Comparison of ENCODE assay signal across 18 cellular contexts in the genomic region with DNA sequence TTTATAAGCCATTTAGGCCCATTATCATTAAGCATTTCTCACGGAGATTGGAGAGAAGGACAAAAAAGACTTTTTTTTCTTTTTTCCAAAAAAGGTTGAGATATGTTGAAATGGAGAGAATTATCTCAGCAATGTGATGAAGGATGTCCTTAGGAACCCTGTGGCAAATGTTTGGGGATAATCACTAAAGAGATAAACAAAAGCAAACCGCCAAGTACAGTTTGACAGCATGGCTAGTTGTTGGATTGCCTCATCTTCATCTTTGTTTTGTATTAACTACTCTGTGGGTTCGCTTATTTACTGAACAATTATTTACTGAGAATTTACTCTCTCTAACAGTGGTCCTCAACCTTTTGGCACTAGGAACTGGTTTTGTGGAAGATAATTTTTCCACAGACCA.
DNase-seq lines count a peak whose midpoint lies in the region; FAIRE-seq and TF ChIP-seq lines count a peak whose summit lies in the region.
"Had no signal": no experiment of that assay in that cellular context is flagged by ENCODE, and none has a peak within 500 bp of the region (broad histone marks: within the 10 kb centered on the region; RNA-seq: fewer than 3 reads in every experiment).

No MANE protein-coding gene starts in this region.

- no peaks in the 10 kb centered on the region for H3K27me3 Mint-ChIP-seq in H9 (ENCODE audit: low read depth)
- no peaks in the 10 kb centered on the region for H3K27me3 Mint-ChIP-seq in astrocyte (ENCODE audit: low read depth, unreplicated experiment)
- peaks cover 2% of the 10 kb centered on the region for H3K27me3 Mint-ChIP-seq in neural progenitor cell (ENCODE audit: insufficient read depth, low read depth)
- H3K27me3 Mint-ChIP-seq: CD4-positive, alpha-beta T cell had no signal

- H2BK15ac ChIP-seq in H9 (ENCODE audit: low read depth, low read length) = no peak overlapping the region
- H2BK15ac ChIP-seq in mesendoderm (replicated peaks; ENCODE audit: low read depth) = no peak overlapping the region

- no peak overlapping the region for H3K4ac ChIP-seq in H9 (ENCODE audit: low read depth, low read length)
- no peak overlapping the region for H3K4ac ChIP-seq in mesendoderm (ENCODE audit: low read depth, low read length)

- H3K9me3 ChIP-seq in H9 (ENCODE audit: control insufficient read depth, low read depth, low read length) (no peaks in the 10 kb centered on the region), astrocyte (ENCODE audit: insufficient read depth, low read depth, low read length) (no peaks in the 10 kb centered on the region), neural progenitor cell (ENCODE audit: low read depth) (no peaks in the 10 kb centered on the region)
- H3K9me3 ChIP-seq: Caco-2 had no signal

- peaks cover 4% of the 10 kb centered on the region for H3F3A ChIP-seq in neural progenitor cell (ENCODE audit: low read depth)

- H2AK5ac ChIP-seq in H9 (ENCODE audit: insufficient read length, low read length) (no peak overlapping the region), mesendoderm (ENCODE audit: low read length) (no peak overlapping the region)

- DNase-seq in H9 (no peak), astrocyte (ENCODE audit: low read depth) (no peak), fibroblast of villous mesenchyme (ENCODE audit: low read depth) (peak; percentile 81), mesendoderm (peak; percentile 55), activated T-cell treated with anti-CD3 and anti-CD28 coated beads for 4 hours (no peak), medulla oblongata (ENCODE audit: extremely low spot score) (no peak), neural progenitor cell (ENCODE audit: low spot score) (no peak)
- DNase-seq in stimulated activated CD4-positive, alpha-beta T cell treated with anti-CD3 and anti-CD28 coated beads, Interleukin-12 subunit alpha, Interleukin-12 subunit beta, amount 100 ng/mL, for 4 hours = no peak
- DNase-seq: CD4-positive, alpha-beta T cell; NCI-H1105 treated with DMSO at 0.1 percent for 48 hours; NCI-H1694 treated with DMSO at 0.1 percent for 48 hours; NCI-H510A; NCI-H748 treated with DMSO at 0.1 percent for 48 hours; SHP77 had no signal

- H3K4me3 Mint-ChIP-seq in H9 = no peak overlapping the region
- H3K4me3 Mint-ChIP-seq in astrocyte (ENCODE audit: unreplicated experiment) = no peak overlapping the region
- H3K4me3 Mint-ChIP-seq in neural progenitor cell = no peak overlapping the region
- H3K4me3 Mint-ChIP-seq: CD4-positive, alpha-beta T cell had no signal

- FAIRE-seq in astrocyte (lab: Jason Lieb, UNC) = peak; percentile 65
- FAIRE-seq: A204.1, HTR-8/SVneo had no signal

- H3K4me1 Mint-ChIP-seq in H9 (peaks cover 5 to 10% of the 10 kb centered on the region in 2 experiments; a peak in 2 of 4 replicates), astrocyte (ENCODE audit: low read depth, unreplicated experiment) (peaks cover 17% of the 10 kb centered on the region), neural progenitor cell (no peaks in the 10 kb centered on the region)

- no peak overlapping the region for H4K91ac ChIP-seq in H9 (ENCODE audit: insufficient read length, low read depth, low read length)

- no peaks in the 10 kb centered on the region for H3K23me2 ChIP-seq in H9 (ENCODE audit: insufficient read length, low read depth, low read length, poor library complexity, severe bottlenecking)

- H2AFZ ChIP-seq in H9 (ENCODE audit: low read length) = no peak overlapping the region
- H2AFZ ChIP-seq in astrocyte (ENCODE audit: low read depth, low read length) = no peak overlapping the region
- H2AFZ ChIP-seq in neural progenitor cell (replicated peaks) = no peak overlapping the region

- no peak overlapping the region for H3T11ph ChIP-seq in H9 (ENCODE audit: low read length)

- no peak overlapping the region for H3K14ac ChIP-seq in H9 (ENCODE audit: insufficient read depth, low read length)

- H3K4me1 ChIP-seq in H9 (ENCODE audit: insufficient read depth, low read length) = no peaks in the 10 kb centered on the region
- no peaks in the 10 kb centered on the region for H3K4me1 ChIP-seq in astrocyte (ENCODE audit: insufficient read depth, low read length)
- H3K4me1 ChIP-seq in mesendoderm (ENCODE audit: control insufficient read depth, low read depth, low read length) = no peaks in the 10 kb centered on the region
- H3K4me1 ChIP-seq in neural progenitor cell = no peaks in the 10 kb centered on the region

- H4K8ac ChIP-seq in H9 (replicated peaks; ENCODE audit: insufficient read length, low read depth, low read length) = no peak overlapping the region
- no peak overlapping the region for H4K8ac ChIP-seq in mesendoderm (ENCODE audit: low read depth, low read length)

- TF ChIP-seq CTCF in H9 (conservative IDR thresholded peaks at IDR 0.05) = no peak
- no peak for TF ChIP-seq CTCF in astrocyte (IDR thresholded peaks at IDR 0.05; ENCODE audit: insufficient read depth, low read depth, low read length)
- TF ChIP-seq CTCF in fibroblast of villous mesenchyme (IDR thresholded peaks at IDR 0.05; ENCODE audit: insufficient read depth, low read depth, low read length) = no peak
- TF ChIP-seq CTCF in neural progenitor cell (IDR thresholded peaks at IDR 0.05) = no peak

- peak overlapping the region in 2 of 3 experiments; percentile 23 to 47; a peak in 2 of 7 replicates for H3K27ac Mint-ChIP-seq in H9
- peak overlapping the region; percentile 91 for H3K27ac Mint-ChIP-seq in astrocyte (ENCODE audit: unreplicated experiment)
- no peak overlapping the region for H3K27ac Mint-ChIP-seq in neural progenitor cell
- H3K27ac Mint-ChIP-seq: CD4-positive, alpha-beta T cell had no signal

- H3K9ac ChIP-seq in H9 (ENCODE audit: extremely low read depth, insufficient read length, low read length) = no peak overlapping the region
- H3K9ac ChIP-seq in astrocyte (ENCODE audit: low read length) = no peak overlapping the region
- no peak overlapping the region for H3K9ac ChIP-seq in mesendoderm (ENCODE audit: low read length)
- no peak overlapping the region for H3K9ac ChIP-seq in neural progenitor cell

- H3K27ac ChIP-seq in H9 (ENCODE audit: insufficient read length, low read depth, low read length) (no peak overlapping the region), astrocyte (ENCODE audit: low read depth, low read length) (no peak overlapping the region), mesendoderm (ENCODE audit: low read depth, low read length) (no peak overlapping the region), neural progenitor cell (no peak overlapping the region)
- H3K27ac ChIP-seq: HL-60 had no signal

- H3K79me1 ChIP-seq in H9 (ENCODE audit: insufficient read depth, low read depth, low read length, poor library complexity, severe bottlenecking) (no peaks in the 10 kb centered on the region), mesendoderm (ENCODE audit: low read length) (no peaks in the 10 kb centered on the region)

- no peak overlapping the region for H3K4me3 ChIP-seq in astrocyte (ENCODE audit: insufficient read depth, low read depth, low read length)
- H3K4me3 ChIP-seq in fibroblast of villous mesenchyme (ENCODE audit: low read depth, low read length) = no peak overlapping the region
- H3K4me3 ChIP-seq in mesendoderm (ENCODE audit: low read length) = no peak overlapping the region
- no peak overlapping the region for H3K4me3 ChIP-seq in neural progenitor cell

- H3K36me3 Mint-ChIP-seq in H9 (ENCODE audit: insufficient read depth in 1 of 3, low read depth in 3 of 3) (peaks cover 0 to 16% (median 11%) of the 10 kb centered on the region in 3 experiments; a peak in 4 of 7 replicates), astrocyte (ENCODE audit: low read depth, unreplicated experiment) (peaks cover 4% of the 10 kb centered on the region), neural progenitor cell (peaks cover 18% of the 10 kb centered on the region)

- no CpG with 5 or more reads among the region's 3 CpGs for WGBS in H9 (ENCODE audit: extremely low coverage, insufficient read length, low lambda C conversion rate)
- no CpG with 5 or more reads among the region's 3 CpGs for WGBS in mesendoderm (ENCODE audit: extremely low coverage, insufficient coverage, low lambda C conversion rate)

- H3K9me3 Mint-ChIP-seq in H9 (no peaks in the 10 kb centered on the region), astrocyte (ENCODE audit: unreplicated experiment) (no peaks in the 10 kb centered on the region), neural progenitor cell (no peaks in the 10 kb centered on the region)
- H3K9me3 Mint-ChIP-seq: CD4-positive, alpha-beta T cell had no signal

- H3K23ac ChIP-seq in H9 (ENCODE audit: insufficient read length, low read depth, low read length) (no peak overlapping the region), mesendoderm (ENCODE audit: low read length) (no peak overlapping the region)

- H2BK5ac ChIP-seq in H9 (ENCODE audit: insufficient read length, low read length) = no peak overlapping the region
- no peak overlapping the region for H2BK5ac ChIP-seq in mesendoderm (ENCODE audit: low read length)

- H3K4me2 ChIP-seq in H9 (ENCODE audit: insufficient read depth, insufficient read length, low read length) (no peak overlapping the region), astrocyte (ENCODE audit: low read length) (no peak overlapping the region), mesendoderm (ENCODE audit: low read length) (no peak overlapping the region), neural progenitor cell (no peak overlapping the region)

- H3K79me2 ChIP-seq in H9 (ENCODE audit: insufficient read depth, low read length) = no peaks in the 10 kb centered on the region; the same call in 1 of the 2 replicates
- no peaks in the 10 kb centered on the region for H3K79me2 ChIP-seq in astrocyte (ENCODE audit: insufficient read depth, low read length)
- no peaks in the 10 kb centered on the region for H3K79me2 ChIP-seq in mesendoderm (ENCODE audit: control insufficient read depth, insufficient read depth, low read length)
- H3K79me2 ChIP-seq in neural progenitor cell (ENCODE audit: low read depth) = no peaks in the 10 kb centered on the region

- no peaks in the 10 kb centered on the region for H3K27me3 ChIP-seq in H9 (ENCODE audit: insufficient read depth, low read length)
- no peaks in the 10 kb centered on the region for H3K27me3 ChIP-seq in astrocyte (ENCODE audit: insufficient read depth, low read length)
- no peaks in the 10 kb centered on the region for H3K27me3 ChIP-seq in mesendoderm (ENCODE audit: insufficient read depth, low read length, poor library complexity)
- H3K27me3 ChIP-seq in neural progenitor cell = no peaks in the 10 kb centered on the region

- H2BK120ac ChIP-seq in H9 (ENCODE audit: low read depth, low read length, poor library complexity, severe bottlenecking) (no peak overlapping the region), mesendoderm (ENCODE audit: low read depth, low read length) (no peak overlapping the region)

- no peak overlapping the region for H2BK20ac ChIP-seq in H9 (ENCODE audit: low read depth, low read length, poor library complexity, severe bottlenecking)

- H3K36me3 ChIP-seq in astrocyte (ENCODE audit: insufficient read depth, low read length) (peaks cover 4% of the 10 kb centered on the region), mesendoderm (ENCODE audit: control insufficient read depth, insufficient read depth, low read length) (no peaks in the 10 kb centered on the region), neural progenitor cell (peaks cover 4% of the 10 kb centered on the region)

- H4K20me1 ChIP-seq in H9 (ENCODE audit: control insufficient read depth, insufficient read depth, insufficient read length) (no peaks in the 10 kb centered on the region), astrocyte (ENCODE audit: insufficient read depth, low read length) (no peaks in the 10 kb centered on the region), neural progenitor cell (ENCODE audit: low read depth) (no peaks in the 10 kb centered on the region)

- H2BK12ac ChIP-seq in H9 (ENCODE audit: insufficient read length, low read depth, low read length) = no peak overlapping the region

- no peak overlapping the region for H3K18ac ChIP-seq in H9 (ENCODE audit: insufficient read length, low read depth, low read length)
- no peak overlapping the region for H3K18ac ChIP-seq in mesendoderm (ENCODE audit: low read length)

- H4K5ac ChIP-seq in H9 (ENCODE audit: insufficient read length, low read depth, low read length) = no peak overlapping the region
- no peak overlapping the region for H4K5ac ChIP-seq in mesendoderm (ENCODE audit: low read length)

- H3K56ac ChIP-seq in H9 (ENCODE audit: insufficient read length, low read depth, low read length) (no peak overlapping the region), mesendoderm (ENCODE audit: low read length) (no peak overlapping the region)

Comparison
In these comparisons a context has a peak if more than half of its experiments do, and no peak if none do; other contexts are left out.
1. DNase-seq: peak in fibroblast of villous mesenchyme (single experiment) and mesendoderm (single experiment); none in H9 (single experiment), astrocyte (single experiment), activated T-cell treated with anti-CD3 and anti-CD28 coated beads for 4 hours (single experiment), medulla oblongata (single experiment), stimulated activated CD4-positive, alpha-beta T cell treated with anti-CD3 and anti-CD28 coated beads, Interleukin-12 subunit alpha, Interleukin-12 subunit beta, amount 100 ng/mL, for 4 hours (single experiment) and neural progenitor cell (single experiment).